8 cellular contexts compared by ENCODE assay signal in the genomic region with DNA sequence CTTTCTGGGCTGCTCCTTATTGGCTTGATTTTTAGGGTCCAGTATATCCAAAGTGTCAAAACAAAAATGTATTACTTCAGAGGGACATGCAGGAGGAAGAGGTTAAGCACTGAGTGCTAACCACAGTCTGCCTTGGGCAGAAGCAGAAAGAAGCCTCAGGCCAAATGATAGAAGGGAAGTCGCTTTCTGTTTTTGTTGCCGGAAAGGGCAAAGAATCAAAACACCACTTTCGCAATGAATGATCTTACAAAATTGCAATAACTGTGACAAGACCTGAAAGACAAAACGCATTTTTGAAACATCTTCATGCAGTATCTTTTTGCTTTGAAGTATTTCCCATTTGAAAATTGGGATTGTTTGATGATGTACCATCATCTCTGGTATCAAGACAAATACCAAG.
DNase-seq lines count a peak whose midpoint lies in the region; ATAC-seq and TF ChIP-seq lines count a peak whose summit lies in the region.

No MANE protein-coding gene starts in this region.

- peak; percentile 80 for ATAC-seq in GM19452 (IDR thresholded peaks at IDR 0.05; ENCODE audit: unreplicated experiment)
- peak; percentile 75 for ATAC-seq in HG03457 (IDR thresholded peaks at IDR 0.05; ENCODE audit: unreplicated experiment)
- ATAC-seq in activated T-helper 17 cell treated with anti-CD3 and anti-CD28 coated beads, Interleukin-2, amount 50 U/mL, for 72 hours (replicated peaks) = peak; percentile 84
- ATAC-seq in upper lobe of right lung = peak; percentile 73

- no peak for TF ChIP-seq POLR2A in esophagus squamous epithelium (IDR thresholded peaks at IDR 0.05)

- no peaks in the 10 kb centered on the region for H3K27me3 ChIP-seq in upper lobe of right lung
- H3K27me3 ChIP-seq in esophagus squamous epithelium = no peaks in the 10 kb centered on the region
- H3K27me3 ChIP-seq in WERI-Rb-1 (ENCODE audit: insufficient read depth, low read depth, severe bottlenecking) = no peaks in the 10 kb centered on the region

- no peaks in the 10 kb centered on the region for H3K36me3 ChIP-seq in upper lobe of right lung
- no peaks in the 10 kb centered on the region for H3K36me3 ChIP-seq in esophagus squamous epithelium
- no peaks in the 10 kb centered on the region for H3K36me3 ChIP-seq in WERI-Rb-1

- peaks cover 30% of the 10 kb centered on the region for H3K4me1 Mint-ChIP-seq in activated T-helper 17 cell treated with anti-CD3 and anti-CD28 coated beads, Interleukin-2, amount 50 U/mL, for 72 hours

- TF ChIP-seq CTCF in upper lobe of right lung (IDR thresholded peaks at IDR 0.05) = no peak
- TF ChIP-seq CTCF in esophagus squamous epithelium (IDR thresholded peaks at IDR 0.05) = no peak
- no peak for TF ChIP-seq CTCF in WERI-Rb-1 (IDR thresholded peaks at IDR 0.05; ENCODE audit: low read depth, low read length)

- H3K27me3 Mint-ChIP-seq in activated T-helper 17 cell treated with anti-CD3 and anti-CD28 coated beads, Interleukin-2, amount 50 U/mL, for 72 hours = no peaks in the 10 kb centered on the region

- H3K9me3 ChIP-seq in upper lobe of right lung (no peaks in the 10 kb centered on the region), esophagus squamous epithelium (no peaks in the 10 kb centered on the region), WERI-Rb-1 (ENCODE audit: severe bottlenecking) (no peaks in the 10 kb centered on the region)

- H3K36me3 Mint-ChIP-seq in activated T-helper 17 cell treated with anti-CD3 and anti-CD28 coated beads, Interleukin-2, amount 50 U/mL, for 72 hours (ENCODE audit: low read depth) = no peaks in the 10 kb centered on the region

- DNase-seq in GDM1 (lab: John Stamatoyannopoulos, UW) = peak; percentile 65
- DNase-seq in upper lobe of right lung = no peak
- no peak for DNase-seq in esophagus squamous epithelium (lab: John Stamatoyannopoulos, UW)
- DNase-seq in HUDEP-2 (lab: John Stamatoyannopoulos, UW; ENCODE audit: unreplicated experiment in 76 of 76) = no peak
- no peak for DNase-seq in WERI-Rb-1

- H3K4me1 ChIP-seq in upper lobe of right lung = peaks cover under 1% of the 10 kb centered on the region
- peaks cover 0 to 23% (median 0%) of the 10 kb centered on the region in 3 donors for H3K4me1 ChIP-seq in esophagus squamous epithelium

- no peaks in the 10 kb centered on the region for H3K9me3 Mint-ChIP-seq in activated T-helper 17 cell treated with anti-CD3 and anti-CD28 coated beads, Interleukin-2, amount 50 U/mL, for 72 hours

- H3K27ac Mint-ChIP-seq in activated T-helper 17 cell treated with anti-CD3 and anti-CD28 coated beads, Interleukin-2, amount 50 U/mL, for 72 hours = peak overlapping the region; percentile 76

- H3K27ac ChIP-seq in upper lobe of right lung = peak overlapping the region; percentile 56
- H3K27ac ChIP-seq in esophagus squamous epithelium = peak overlapping the region in 2 of 4 donors; percentile 10 to 43
- H3K27ac ChIP-seq in WERI-Rb-1 = no peak overlapping the region

- H3K4me3 ChIP-seq in upper lobe of right lung (no peak overlapping the region), esophagus squamous epithelium (no peak overlapping the region), WERI-Rb-1 (ENCODE audit: low read depth, low read length) (no peak overlapping the region)

- H3K4me3 Mint-ChIP-seq in activated T-helper 17 cell treated with anti-CD3 and anti-CD28 coated beads, Interleukin-2, amount 50 U/mL, for 72 hours = peak overlapping the region; percentile 58

- 36 to 55% methylated on average over 4 of the region's 4 CpGs for WGBS in esophagus squamous epithelium, 2 donors

- intact Hi-C loops in upper lobe of right lung (cut with DNase I) (no loop called here), esophagus squamous epithelium (cut with DNase I) (no loop called here)
